23 cellular contexts compared by ENCODE assay signal in the genomic region with DNA sequence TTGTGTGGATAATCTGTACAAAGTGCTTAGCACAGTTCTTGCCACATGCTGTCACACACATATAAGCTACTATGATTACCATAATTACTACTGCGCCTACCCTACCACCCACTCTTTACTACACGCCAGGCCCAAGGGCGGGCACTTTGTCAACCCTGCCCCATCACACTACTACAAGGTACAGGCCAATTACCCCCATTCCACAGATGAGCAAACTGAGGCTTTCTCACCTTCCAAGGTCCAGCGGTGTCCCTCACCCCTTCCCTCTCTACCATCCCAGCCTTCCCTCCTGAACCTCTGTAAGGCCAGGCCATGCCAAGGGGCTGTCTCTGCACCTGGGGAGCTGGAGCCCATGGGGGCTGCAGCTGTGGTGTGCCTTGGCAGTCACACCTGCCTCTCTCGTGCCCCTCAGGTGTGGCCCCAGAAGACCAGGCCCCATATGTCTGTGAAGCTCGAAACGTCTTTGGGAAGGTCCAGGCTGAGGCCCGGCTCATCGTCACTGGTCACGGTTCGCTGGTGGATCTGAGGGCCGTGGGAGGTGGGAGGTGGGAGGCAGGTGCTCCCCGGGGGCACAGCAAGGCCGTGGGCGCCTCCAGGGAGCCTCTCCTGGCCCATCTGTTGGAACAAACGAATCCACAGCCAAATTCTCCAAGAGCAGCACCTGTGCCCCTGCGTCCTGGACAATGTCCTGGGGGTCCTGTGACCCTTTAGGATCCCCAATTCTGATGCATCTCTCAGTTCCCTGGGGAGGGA. TPM values are rescaled to one million over a fixed set of nuclear protein-coding genes. Genes with fewer than 3 reads are reported as not detected.
A peak's percentile ranks its signal among the peaks of the same experiment; 100 is the strongest.
DNase-seq lines count a peak whose midpoint lies in the region; ATAC-seq, FAIRE-seq and TF ChIP-seq lines count a peak whose summit lies in the region.
"Had no signal": no experiment of that assay in that cellular context is flagged by ENCODE, and none has a peak within 500 bp of the region (broad histone marks: within the 10 kb centered on the region; RNA-seq: fewer than 3 reads in every experiment).

No MANE protein-coding gene starts in this region.

- H3K79me2 ChIP-seq in HepG2 (ENCODE audit: insufficient read depth, low read length) = no peaks in the 10 kb centered on the region

- peak overlapping the region; percentile 15 for H3K27ac Mint-ChIP-seq in endodermal cell
- H3K27ac Mint-ChIP-seq: B cell; CD4-positive, alpha-beta T cell had no signal

- ATAC-seq in HepG2 = no peak
- no peak for ATAC-seq in right lobe of liver
- ATAC-seq in GM18858 (IDR thresholded peaks at IDR 0.05; ENCODE audit: unreplicated experiment) = no peak
- ATAC-seq in HG02970 (IDR thresholded peaks at IDR 0.05; ENCODE audit: low FRiP score, unreplicated experiment) = no peak

- 69% methylated on average over 5 of the region's 17 CpGs for WGBS in HepG2 (ENCODE audit: low lambda C conversion rate)
- 100% methylated on average over 3 of the region's 17 CpGs for WGBS in right lobe of liver (ENCODE audit: insufficient coverage, low coverage, low lambda C conversion rate, missing lambda C conversion rate)
- WGBS in endodermal cell (ENCODE audit: insufficient coverage in 1 of 2, insufficient read length in 1 of 2), 2 experiments = 87 to 91% methylated on average over 13 to 17 of the region's 17 CpGs
- no CpG with 5 or more reads among the region's 17 CpGs for WGBS in neuronal stem cell (ENCODE audit: extremely low coverage in 2 of 2, insufficient read length in 2 of 2, insufficient replicate concordance in 1 of 2), 2 donors

- no peaks in the 10 kb centered on the region for H3K36me3 ChIP-seq in HepG2 (replicated peaks in 1 of 2; ENCODE audit: control insufficient read depth in 1 of 2, insufficient read depth in 2 of 2, low read length in 2 of 2)
- H3K36me3 ChIP-seq in right lobe of liver = no peaks in the 10 kb centered on the region
- no peaks in the 10 kb centered on the region for H3K36me3 ChIP-seq in endodermal cell (ENCODE audit: control insufficient read depth, insufficient read depth, low read length)
- no peaks in the 10 kb centered on the region for H3K36me3 ChIP-seq in neuronal stem cell (replicated peaks in 1 of 2; ENCODE audit: control insufficient read depth in 2 of 2, insufficient read depth in 2 of 2, low read length in 2 of 2)
- H3K36me3 ChIP-seq: SJSA1 had no signal

- H3K9me3 ChIP-seq in HepG2 (ENCODE audit: low read length) (no peaks in the 10 kb centered on the region), right lobe of liver (no peaks in the 10 kb centered on the region), endodermal cell (ENCODE audit: control insufficient read depth, low read length) (no peaks in the 10 kb centered on the region), neuronal stem cell (replicated peaks in 1 of 2; ENCODE audit: control insufficient read depth in 2 of 2, insufficient read depth in 1 of 2, low read depth in 1 of 2, low read length in 2 of 2) (no peaks in the 10 kb centered on the region)
- H3K9me3 ChIP-seq: SJSA1 had no signal

- H3K4me3 ChIP-seq in HepG2 (replicated peaks in 1 of 3; ENCODE audit: insufficient read depth in 1 of 3, low read depth in 2 of 3, low read length in 3 of 3) (no peak overlapping the region), right lobe of liver (peak overlapping the region in 1 of 3 donors; percentile 21), endodermal cell (ENCODE audit: low read length) (no peak overlapping the region), neuronal stem cell (ENCODE audit: low read length in 2 of 2) (no peak overlapping the region)
- H3K4me3 ChIP-seq: SJSA1 had no signal

- FAIRE-seq in HepG2 (lab: Jason Lieb, UNC) = no peak
- FAIRE-seq: RCC 7860 had no signal

- TF ChIP-seq RAD21 in HepG2 (CRISPR knock-in tag; IDR thresholded peaks at IDR 0.05) = no peak

- intact Hi-C loops in HepG2 (cut with micrococcal nuclease; ENCODE audit: unreplicated experiment) (no loop called here), right lobe of liver (cut with DNase I) (no loop called here)

- in situ Hi-C loops in HepG2 (cut with HindIII; ENCODE audit: extremely low pct_ligation_motif_present, low pct_unique_long_range_greater_than_20kb) = no loop called here

- H3K27me3 ChIP-seq in HepG2 (ENCODE audit: control insufficient read depth in 1 of 2, insufficient read depth in 2 of 2, low read length in 2 of 2) (peaks cover 2 to 37% of the 10 kb centered on the region in 2 experiments; a peak in 4 of 5 replicates), right lobe of liver (no peaks in the 10 kb centered on the region), endodermal cell (ENCODE audit: control insufficient read depth, insufficient read depth, low read length, poor library complexity, severe bottlenecking) (no peaks in the 10 kb centered on the region), neuronal stem cell (ENCODE audit: control insufficient read depth in 3 of 3, insufficient read depth in 3 of 3, low read depth in 1 of 3, low read length in 3 of 3) (peaks cover 0 to 78% (median 0%) of the 10 kb centered on the region in 3 experiments)
- H3K27me3 ChIP-seq: SJSA1 had no signal

- TF ChIP-seq CTCF in HepG2 (CRISPR knock-in tag; IDR thresholded peaks at IDR 0.05) = no peak
- TF ChIP-seq CTCF in right lobe of liver (IDR thresholded peaks at IDR 0.05) = no peak
- TF ChIP-seq CTCF in endodermal cell (conservative IDR thresholded peaks at IDR 0.05) = no peak

- H3K9me3 Mint-ChIP-seq in endodermal cell = no peaks in the 10 kb centered on the region
- H3K9me3 Mint-ChIP-seq: CD4-positive, alpha-beta T cell; H9 had no signal

- H3K27ac ChIP-seq in HepG2 (ENCODE audit: extremely low read length, insufficient read depth, low read length) (no peak overlapping the region), right lobe of liver (peak overlapping the region in 1 of 3 donors; percentile 70), endodermal cell (ENCODE audit: low read depth, low read length) (no peak overlapping the region), neuronal stem cell (replicated peaks; ENCODE audit: low read length) (no peak overlapping the region)
- H3K27ac ChIP-seq: SJSA1 had no signal

- TF ChIP-seq EP300 in HepG2 (IDR thresholded peaks at IDR 0.05; ENCODE audit: low read depth in 2 of 2, low read length in 2 of 2) (no peak), HepG2 (CRISPR knock-in tag; IDR thresholded peaks at IDR 0.05; ENCODE audit: borderline replicate concordance) (no peak)

- peaks cover 2% of the 10 kb centered on the region for H3K4me1 Mint-ChIP-seq in endodermal cell
- H3K4me1 Mint-ChIP-seq: B cell had no signal

- peak overlapping the region; percentile 58 for H2BK15ac ChIP-seq in neuronal stem cell (ENCODE audit: low read length)

- no peak overlapping the region for H2BK120ac ChIP-seq in neuronal stem cell (ENCODE audit: low read depth, low read length)

- no peak overlapping the region for H2AK5ac ChIP-seq in neuronal stem cell (ENCODE audit: low read depth, low read length)

- H3K23ac ChIP-seq in neuronal stem cell (ENCODE audit: low read depth, low read length, poor library complexity) = peak overlapping the region; percentile 57

- CTCF ChIA-PET in HepG2 (lab: Yijun Ruan, JAX; ENCODE audit: low intra/inter-chr PET ratio, low total read pairs) = no interaction called here

- peak overlapping the region; percentile 66 for H2BK5ac ChIP-seq in neuronal stem cell (ENCODE audit: low read length)

- H4K8ac ChIP-seq in neuronal stem cell (ENCODE audit: low read depth, low read length) = peak overlapping the region; percentile 29

- H3K79me1 ChIP-seq in neuronal stem cell (ENCODE audit: low read depth, low read length) = no peaks in the 10 kb centered on the region

- H3K18ac ChIP-seq in neuronal stem cell (ENCODE audit: low read length) = peak overlapping the region; percentile 33

- DNase-seq in HepG2 (ENCODE audit: low spot score) (no peak), right lobe of liver (no peak), endodermal cell (no peak), neuronal stem cell (ENCODE audit: low spot score) (no peak), GM19240 (ENCODE audit: insufficient read length, low spot score) (no peak), retina (no peak)
- DNase-seq: CD4-positive, alpha-beta T cell; COR-L47; DMS 273 treated with DMSO at 0.1 percent for 48 hours; DMS79 treated with DMSO at 0.1 percent for 48 hours; Kasumi-1; NCI-H1417; NCI-H1694 treated with DMSO at 0.1 percent for 48 hours; NCI-H2081 treated with DMSO at 0.1 percent for 48 hours; NCI-H2171 treated with DMSO at 0.1 percent for 48 hours; NCI-H524 treated with DMSO at 0.1 percent for 48 hours had no signal

- no peak overlapping the region for H4K91ac ChIP-seq in neuronal stem cell (ENCODE audit: low read depth, low read length, poor library complexity)

- POLR2A ChIA-PET in HepG2 (lab: Yijun Ruan, JAX) = no interaction called here

- TF ChIP-seq POLR2A in HepG2 (IDR thresholded peaks at IDR 0.05; ENCODE audit: insufficient read depth in 1 of 2, low read depth in 2 of 2, low read length in 2 of 2) (no peak), right lobe of liver (IDR thresholded peaks at IDR 0.05) (no peak)

- no peaks in the 10 kb centered on the region for H3K36me3 Mint-ChIP-seq in endodermal cell (ENCODE audit: low read depth)

- no peak overlapping the region for H3K4me2 ChIP-seq in HepG2 (ENCODE audit: low read depth, low read length)
- H3K4me2 ChIP-seq in neuronal stem cell (ENCODE audit: insufficient read depth, low read length, poor library complexity, severe bottlenecking) = no peak overlapping the region

- no TSS peak for BruUV-seq in HepG2 (replicated peaks; lab: Mats Ljungman, UMichigan)

- no peaks in the 10 kb centered on the region for H4K20me1 ChIP-seq in HepG2 (ENCODE audit: insufficient read depth, low read length)

- no peak overlapping the region for H2BK12ac ChIP-seq in neuronal stem cell (ENCODE audit: low read length)

- no peaks in the 10 kb centered on the region for H3K27me3 Mint-ChIP-seq in endodermal cell (ENCODE audit: insufficient read depth)

- peak overlapping the region; percentile 90 for H3K14ac ChIP-seq in neuronal stem cell (ENCODE audit: low read length)

- H3K4ac ChIP-seq in neuronal stem cell (ENCODE audit: low read length) = no peak overlapping the region

- no peak overlapping the region for H3K4me3 Mint-ChIP-seq in endodermal cell
- H3K4me3 Mint-ChIP-seq: B cell; CD4-positive, alpha-beta T cell; H9 had no signal

- H3K4me1 ChIP-seq in HepG2 (ENCODE audit: insufficient read depth, low read length) = peaks cover 25% of the 10 kb centered on the region
- H3K4me1 ChIP-seq in right lobe of liver = peaks cover 0 to 41% (median 9%) of the 10 kb centered on the region in 4 donors
- no peaks in the 10 kb centered on the region for H3K4me1 ChIP-seq in endodermal cell (ENCODE audit: control insufficient read depth, insufficient read depth, low read length)
- peaks cover 0 to 13% of the 10 kb centered on the region in 2 donors for H3K4me1 ChIP-seq in neuronal stem cell (ENCODE audit: control insufficient read depth in 2 of 2, insufficient read depth in 1 of 2, low read depth in 1 of 2, low read length in 2 of 2)

- H3K9ac ChIP-seq in HepG2 (ENCODE audit: insufficient read depth, low read depth, low read length) = no peak overlapping the region
- no peak overlapping the region for H3K9ac ChIP-seq in endodermal cell (ENCODE audit: extremely low read depth, low read length, poor library complexity, severe bottlenecking)
- no peak overlapping the region for H3K9ac ChIP-seq in neuronal stem cell (ENCODE audit: low read depth, low read length, poor library complexity)

- H2AFZ ChIP-seq in HepG2 (ENCODE audit: low read length) (no peak overlapping the region), neuronal stem cell (ENCODE audit: low read length) (no peak overlapping the region)

RNA-seq across cellular contexts. Expression of a gene that starts 54.6 kb away (rescaled TPM):
- 0.09 TPM in 1 of 2 replicates, not detected in the other for total RNA-seq in HepG2 (2016; rRNA removed; fragmentation: Illumina TruSeq; extraction: Trizol)
- 0.09 TPM in 1 of 2 replicates, not detected in the other for total RNA-seq in HepG2 (2016; cell fraction: cytosol; rRNA removed; fragmentation: Illumina TruSeq; extraction: Trizol; ENCODE audit: low read depth)
- 0.02 TPM in 1 of 2 replicates, not detected in the other for total RNA-seq in HepG2 (2016; cell fraction: insoluble cytoplasmic fraction; rRNA removed; fragmentation: Illumina TruSeq; extraction: Trizol)
- not detected in 2 replicates for total RNA-seq in HepG2 (2016; cell fraction: membrane; rRNA removed; fragmentation: Illumina TruSeq; extraction: Trizol)
- total RNA-seq in HepG2 (2016; cell fraction: nucleus; rRNA removed; fragmentation: Illumina TruSeq; extraction: Trizol) = not detected in 2 replicates
- 0.09 TPM in 1 of 2 replicates, not detected in the other for polyA plus RNA-seq in HepG2 (2011; rRNA removed)
- polyA plus RNA-seq in HepG2 (2011; cell fraction: cytosol; rRNA removed) = 0.01 TPM in 1 of 2 replicates, not detected in the other
- 0.06 and 0.14 TPM in 2 replicates for polyA plus RNA-seq in HepG2 (2011; cell fraction: nucleus; rRNA removed)
- not detected in 2 replicates for polyA plus RNA-seq in HepG2 (2012)
- polyA plus RNA-seq in HepG2 (2016; cell fraction: cytosol; fragmentation: Illumina TruSeq; extraction: Trizol; ENCODE audit: low read depth) = not detected in 2 replicates
- polyA plus RNA-seq in HepG2 (2016; cell fraction: insoluble cytoplasmic fraction; fragmentation: Illumina TruSeq; extraction: Trizol; ENCODE audit: low read depth) = not detected in 2 replicates
- not detected in 2 replicates for polyA plus RNA-seq in HepG2 (2016; cell fraction: membrane; fragmentation: Illumina TruSeq; extraction: Trizol; ENCODE audit: low read depth)
- not detected in 2 replicates for polyA plus RNA-seq in HepG2 (2016; cell fraction: nucleus; fragmentation: Illumina TruSeq; extraction: Trizol; ENCODE audit: insufficient read depth, low read depth)
- polyA minus RNA-seq in HepG2 (2011; rRNA and poly(A)+ RNA removed; ENCODE audit: low replicate concordance) = 0.35 TPM in 1 of 2 replicates, not detected in the other
- not detected in 2 replicates for polyA minus RNA-seq in HepG2 (2011; cell fraction: cytosol; rRNA and poly(A)+ RNA removed)
- polyA minus RNA-seq in HepG2 (2011; cell fraction: nucleus; rRNA and poly(A)+ RNA removed) = not detected in 2 replicates
- 1 to 10 TPM in 4 of 6 experiments, under 1 TPM in 2; 0.31 to 2.0 (median 1.1) TPM for total RNA-seq in right lobe of liver
- total RNA-seq in endodermal cell = 1 to 10 TPM; 3.3 to 3.9 TPM
- polyA plus RNA-seq in endodermal cell (2013, experiment 1 of 2) = 0.57 TPM
- polyA plus RNA-seq in endodermal cell (2013, experiment 2 of 2) = 0.33 TPM
- polyA plus RNA-seq in neuronal stem cell (2013, experiment 1 of 2) = 0.42 TPM
- polyA plus RNA-seq in neuronal stem cell (2013, experiment 2 of 2) = 0.24 TPM
- total RNA-seq: B cell; CD4-positive, alpha-beta T cell; MCF 10A had no signal
